In genomic region chr16:76162046-76162445, GRCh38 we compare ENCODE assay signal across 17 cellular contexts.
DNase-seq lines count a peak whose midpoint lies in the region; ATAC-seq and TF ChIP-seq lines count a peak whose summit lies in the region.
"Had no signal": no experiment of that assay in that cellular context is flagged by ENCODE, and none has a peak within 500 bp of the region (broad histone marks: within the 10 kb centered on the region; RNA-seq: fewer than 3 reads in every experiment).

No MANE protein-coding gene starts in this region.

- DNase-seq in SK-MEL-5 (ENCODE audit: low read depth, low spot score): peak; percentile 35
- DNase-seq in dorsolateral prefrontal cortex: no peak
- DNase-seq in putamen (ENCODE audit: low spot score): peak; percentile 48
- no peak for DNase-seq in RPMI8226
- DNase-seq in HUDEP-2 (lab: John Stamatoyannopoulos, UW; ENCODE audit: unreplicated experiment in 76 of 76): no peak
- DNase-seq in activated CD4-positive, alpha-beta T cell treated with anti-CD3 and anti-CD28 coated beads for 1 hour: no peak
- DNase-seq: 8988T; Calu3; CD8-positive, alpha-beta T cell; DMS79 treated with DMSO at 0.1 percent for 48 hours; GF-D8; HFFc6 had no signal

- peak overlapping the region in 10 of 59 donors; percentile 6 to 42 (median 17) for H3K4me3 ChIP-seq in dorsolateral prefrontal cortex
- H3K4me3 ChIP-seq: BLaER1 treated with 17β-estradiol and CSF1 and Interleukin-3, amounts not matched to agents 10 nM and 100 nM; GM23338 had no signal

- H3K27me3 ChIP-seq in dorsolateral prefrontal cortex: no peaks in the 10 kb centered on the region
- no peaks in the 10 kb centered on the region for H3K27me3 ChIP-seq in layer of hippocampus (ENCODE audit: control insufficient read depth, insufficient read depth, low read length)
- H3K27me3 ChIP-seq: BLaER1 treated with 17β-estradiol and CSF1 and Interleukin-3, amounts not matched to agents 10 nM and 100 nM had no signal

- H3K27ac ChIP-seq in dorsolateral prefrontal cortex (peak overlapping the region in 58 of 59 donors; percentile 16 to 98 (median 84)), layer of hippocampus (ENCODE audit: low read depth, low read length) (peak overlapping the region; percentile 50)
- H3K27ac ChIP-seq: BLaER1 treated with 17β-estradiol and CSF1 and Interleukin-3, amounts not matched to agents 10 nM and 100 nM had no signal

- TF ChIP-seq CTCF in dorsolateral prefrontal cortex (IDR thresholded peaks at IDR 0.05 in 54 of 56, conservative IDR thresholded peaks at IDR 0.05 in 2 of 56; ENCODE audit: low read depth in 1 of 56, partially characterized antibody in 56 of 56): no peak

- in situ Hi-C loops in SK-MEL-5 (cut with HindIII; ENCODE audit: low pct_unique_long_range_greater_than_20kb, low sequenced_read_pairs): no loop called here

- intact Hi-C loops in dorsolateral prefrontal cortex (cut with DNase I): no loop called here

- ATAC-seq in HG03460 (IDR thresholded peaks at IDR 0.05; ENCODE audit: unreplicated experiment): no peak
- ATAC-seq: CD8-positive, alpha-beta T cell; GM23338; HCT116 had no signal

Comparison
In these comparisons a context has a peak if more than half of its experiments do, and no peak if none do; other contexts are left out.
1. DNase-seq: peak in SK-MEL-5 (single experiment) and putamen (single experiment); none in dorsolateral prefrontal cortex (0 of 10), RPMI8226 (single experiment), HUDEP-2 (0 of 76) and activated CD4-positive, alpha-beta T cell treated with anti-CD3 and anti-CD28 coated beads for 1 hour (single experiment).